ENCODE assay signal across 9 cellular contexts in the genomic region with DNA sequence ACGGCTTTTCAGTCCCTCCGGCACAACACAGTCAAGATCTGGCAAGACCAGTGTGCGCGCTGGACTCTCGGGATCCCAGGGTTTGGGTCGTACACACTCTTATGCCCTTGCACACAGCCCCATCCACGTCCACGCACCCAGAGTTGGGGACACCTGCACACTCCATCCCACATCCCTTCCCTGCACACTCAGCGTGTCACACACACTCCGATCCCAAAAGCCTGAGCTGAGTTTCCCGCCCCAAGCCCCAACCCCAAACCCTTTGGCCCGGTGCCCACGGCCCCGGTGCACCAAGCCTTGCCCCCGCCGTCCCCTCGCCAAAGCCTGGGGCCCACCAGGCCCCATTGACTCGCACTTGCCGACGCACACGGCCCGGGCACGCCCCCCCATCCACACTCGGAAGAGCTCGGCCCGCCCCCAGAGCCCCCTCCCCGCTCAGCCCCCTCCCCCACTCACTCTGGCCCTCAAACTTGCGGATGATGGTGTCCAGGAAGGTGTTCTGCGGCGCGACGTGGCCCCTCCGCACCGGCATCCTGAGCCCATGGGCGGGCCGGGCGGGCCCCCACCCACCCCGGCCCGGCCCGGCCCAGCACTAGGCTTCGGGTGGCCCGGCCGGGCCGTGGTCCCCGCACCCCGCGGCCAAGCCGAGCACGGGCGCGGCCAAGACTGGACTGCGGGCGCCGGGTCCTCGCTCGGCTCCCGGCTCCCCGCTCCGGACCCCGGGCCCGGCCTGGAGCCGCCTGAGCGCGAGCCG. TPM values are rescaled to one million over a fixed set of nuclear protein-coding genes. Genes with fewer than 3 reads are reported as not detected.
DNase-seq lines count a peak whose midpoint lies in the region; ATAC-seq and TF ChIP-seq lines count a peak whose summit lies in the region.
"Had no signal": no experiment of that assay in that cellular context is flagged by ENCODE, and none has a peak within 500 bp of the region (broad histone marks: within the 10 kb centered on the region; RNA-seq: fewer than 3 reads in every experiment).

No MANE protein-coding gene starts in this region.

- peaks cover 50 to 76% (median 76%) of the 10 kb centered on the region in 4 donors for H3K4me1 ChIP-seq in esophagus muscularis mucosa

- peaks cover 0 to 48% (median 6%) of the 10 kb centered on the region in 4 donors for H3K27me3 ChIP-seq in esophagus muscularis mucosa

- DNase-seq in NCI-H2196 (lab: John Stamatoyannopoulos, UW; ENCODE audit: unreplicated experiment) (peak; percentile 25), NCI-H2196 treated with DMSO at 0.1 percent for 48 hours (lab: John Stamatoyannopoulos, UW; ENCODE audit: unreplicated experiment) (no peak), NCI-H2227 (lab: John Stamatoyannopoulos, UW; ENCODE audit: unreplicated experiment) (peak; percentile 69), esophagus muscularis mucosa (ENCODE audit: extremely low spot score) (no peak), retinal pigment epithelial cell (ENCODE audit: low read depth) (no peak), EL (no peak)

- no peaks in the 10 kb centered on the region for H3K9me3 ChIP-seq in esophagus muscularis mucosa

- TF ChIP-seq POLR2A in esophagus muscularis mucosa (IDR thresholded peaks at IDR 0.05; ENCODE audit: low read depth): no peak

- TF ChIP-seq EP300 in esophagus muscularis mucosa (IDR thresholded peaks at IDR 0.05): no peak

- H3K36me3 ChIP-seq in esophagus muscularis mucosa: no peaks in the 10 kb centered on the region

- H3K4me3 ChIP-seq in esophagus muscularis mucosa: peak overlapping the region; percentile 60 to 72 (median 63)
- H3K4me3 ChIP-seq in retinal pigment epithelial cell (ENCODE audit: low read length): peak overlapping the region; percentile 28

- H3K27ac ChIP-seq in esophagus muscularis mucosa (replicated peaks in 1 of 4): peak overlapping the region; percentile 86 to 88 (median 88)

- 5% methylated on average over 20 of the region's 65 CpGs for WGBS in esophagus muscularis mucosa

- TF ChIP-seq CTCF in esophagus muscularis mucosa (IDR thresholded peaks at IDR 0.05) (no peak), retinal pigment epithelial cell (conservative IDR thresholded peaks at IDR 0.05; ENCODE audit: low read depth, low read length) (no peak)

- no peak for ATAC-seq in esophagus mucosa
- ATAC-seq in GM21367 (IDR thresholded peaks at IDR 0.05; ENCODE audit: unreplicated experiment): no peak

- intact Hi-C loops in esophagus muscularis mucosa (cut with DNase I): no loop called here

RNA-seq across cellular contexts. Expression of gene KCNH2, which starts 0.6 kb away (rescaled TPM):
- total RNA-seq in esophagus muscularis mucosa (10 to 100 TPM; 29.8 to 71.7 (median 42.5) TPM), esophagus mucosa (0.20 TPM)

RNA-seq across cellular contexts. Expression of gene NOS3, which starts 13.3 kb away (rescaled TPM):
- total RNA-seq in esophagus muscularis mucosa (10 to 100 TPM in 3 of 4 donors, 1 to 10 TPM in 1; 3.7 to 20.2 (median 16.2) TPM), esophagus mucosa (3.1 TPM)

RNA-seq across cellular contexts. Expression of gene ATG9B, which starts 46.7 kb away (rescaled TPM):
- total RNA-seq in esophagus muscularis mucosa (under 1 TPM in 1 of 4 donors, not detected in 3; 0.42 TPM), esophagus mucosa (16.7 TPM)
- total RNA-seq: posterior vena cava had no signal

RNA-seq across cellular contexts. Expression of gene ABCB8, which starts 50.7 kb away (rescaled TPM):
- total RNA-seq in esophagus muscularis mucosa: 10 to 100 TPM; 13.1 to 25.3 (median 19.9) TPM
- total RNA-seq in esophagus mucosa: 25.1 TPM

Comparison
In these comparisons a context has a peak if more than half of its experiments do, and no peak if none do; other contexts are left out.
1. DNase-seq: peak in NCI-H2196 (single experiment) and NCI-H2227 (single experiment); none in NCI-H2196 treated with DMSO at 0.1 percent for 48 hours (single experiment), esophagus muscularis mucosa (single experiment), retinal pigment epithelial cell (single experiment) and EL (single experiment).
2. RNA of gene KCNH2, which starts 0.6 kb away (total RNA-seq): 29.8 to 71.7 TPM in esophagus muscularis mucosa; 0.20 TPM in esophagus mucosa (single experiment); every median in the first group is over 10 times any median in the second.
3. RNA of gene ATG9B, which starts 46.7 kb away (total RNA-seq): 16.7 TPM in esophagus mucosa (single experiment); 0.42 TPM in esophagus muscularis mucosa; every median in the first group is over 10 times any median in the second.